Comparison of ENCODE assay signal across 3 cellular contexts in the genomic region with DNA sequence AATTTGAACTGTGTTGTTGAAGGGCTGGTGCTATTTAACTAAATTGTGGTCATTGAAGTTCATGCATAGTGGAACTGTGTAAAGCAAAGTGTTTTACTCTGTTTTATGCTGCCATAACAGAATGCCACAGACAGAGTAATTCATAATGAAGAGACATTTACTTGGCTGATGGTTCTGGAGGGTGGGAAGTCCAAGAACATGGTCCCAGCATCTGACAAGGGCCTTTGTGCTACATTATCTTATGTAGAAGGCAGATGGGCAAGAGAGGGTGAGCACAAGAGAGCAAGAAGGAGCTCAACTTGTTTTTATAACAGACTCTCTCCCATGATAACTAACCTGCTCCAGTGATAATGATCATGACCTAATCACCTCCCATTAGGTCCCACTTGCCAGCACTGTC.
TF ChIP-seq lines count a peak whose summit lies in the region.

No MANE protein-coding gene starts in this region.

TF ChIP-seq in A549, 52 proteins besides CTCF, POLR2A, EP300 and RAD21 (continued from another document):
- TF ChIP-seq, protein P1, sequence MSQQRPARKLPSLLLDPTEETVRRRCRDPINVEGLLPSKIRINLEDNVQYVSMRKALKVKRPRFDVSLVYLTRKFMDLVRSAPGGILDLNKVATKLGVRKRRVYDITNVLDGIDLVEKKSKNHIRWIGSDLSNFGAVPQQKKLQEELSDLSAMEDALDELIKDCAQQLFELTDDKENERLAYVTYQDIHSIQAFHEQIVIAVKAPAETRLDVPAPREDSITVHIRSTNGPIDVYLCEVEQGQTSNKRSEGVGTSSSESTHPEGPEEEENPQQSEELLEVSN (IDR thresholded peaks at IDR 0.05; ENCODE audit: borderline replicate concordance, low read depth): no peak
- no peak for TF ChIP-seq FOXS1 (CRISPR knock-in tag; IDR thresholded peaks at IDR 0.05)
- TF ChIP-seq, protein P2, sequence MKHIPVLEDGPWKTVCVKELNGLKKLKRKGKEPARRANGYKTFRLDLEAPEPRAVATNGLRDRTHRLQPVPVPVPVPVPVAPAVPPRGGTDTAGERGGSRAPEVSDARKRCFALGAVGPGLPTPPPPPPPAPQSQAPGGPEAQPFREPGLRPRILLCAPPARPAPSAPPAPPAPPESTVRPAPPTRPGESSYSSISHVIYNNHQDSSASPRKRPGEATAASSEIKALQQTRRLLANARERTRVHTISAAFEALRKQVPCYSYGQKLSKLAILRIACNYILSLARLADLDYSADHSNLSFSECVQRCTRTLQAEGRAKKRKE (CRISPR knock-in tag; IDR thresholded peaks at IDR 0.05; ENCODE audit: low read depth): no peak

TF ChIP-seq in HEK293, 187 proteins besides CTCF, POLR2A, EP300 and RAD21 (continued from another document):
- TF ChIP-seq, protein P3, sequence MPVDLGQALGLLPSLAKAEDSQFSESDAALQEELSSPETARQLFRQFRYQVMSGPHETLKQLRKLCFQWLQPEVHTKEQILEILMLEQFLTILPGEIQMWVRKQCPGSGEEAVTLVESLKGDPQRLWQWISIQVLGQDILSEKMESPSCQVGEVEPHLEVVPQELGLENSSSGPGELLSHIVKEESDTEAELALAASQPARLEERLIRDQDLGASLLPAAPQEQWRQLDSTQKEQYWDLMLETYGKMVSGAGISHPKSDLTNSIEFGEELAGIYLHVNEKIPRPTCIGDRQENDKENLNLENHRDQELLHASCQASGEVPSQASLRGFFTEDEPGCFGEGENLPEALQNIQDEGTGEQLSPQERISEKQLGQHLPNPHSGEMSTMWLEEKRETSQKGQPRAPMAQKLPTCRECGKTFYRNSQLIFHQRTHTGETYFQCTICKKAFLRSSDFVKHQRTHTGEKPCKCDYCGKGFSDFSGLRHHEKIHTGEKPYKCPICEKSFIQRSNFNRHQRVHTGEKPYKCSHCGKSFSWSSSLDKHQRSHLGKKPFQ (tag by site-specific recombination; IDR thresholded peaks at IDR 0.05): no peak
- TF ChIP-seq SETDB1 (IDR thresholded peaks at IDR 0.05; ENCODE audit: insufficient read length, low read length): peak; percentile 41
- no peak for TF ChIP-seq ZNF610 (tag by site-specific recombination; IDR thresholded peaks at IDR 0.05; ENCODE audit: borderline replicate concordance)

TF ChIP-seq in IMR-90, 13 proteins besides CTCF, POLR2A, EP300 and RAD21 (continued from another document):
- TF ChIP-seq MXI1 (IDR thresholded peaks at IDR 0.05; ENCODE audit: borderline replicate concordance, low read depth, low read length) (no peak), NFE2L2 (IDR thresholded peaks at IDR 0.05; ENCODE audit: low read depth, low read length) (no peak), RFX5 (IDR thresholded peaks at IDR 0.05; ENCODE audit: low read depth, low read length) (no peak), CHD1 (IDR thresholded peaks at IDR 0.05; ENCODE audit: low read depth, low read length) (no peak), FOS (IDR thresholded peaks at IDR 0.05; ENCODE audit: low read depth, low read length) (no peak)
- TF ChIP-seq, protein P4, sequence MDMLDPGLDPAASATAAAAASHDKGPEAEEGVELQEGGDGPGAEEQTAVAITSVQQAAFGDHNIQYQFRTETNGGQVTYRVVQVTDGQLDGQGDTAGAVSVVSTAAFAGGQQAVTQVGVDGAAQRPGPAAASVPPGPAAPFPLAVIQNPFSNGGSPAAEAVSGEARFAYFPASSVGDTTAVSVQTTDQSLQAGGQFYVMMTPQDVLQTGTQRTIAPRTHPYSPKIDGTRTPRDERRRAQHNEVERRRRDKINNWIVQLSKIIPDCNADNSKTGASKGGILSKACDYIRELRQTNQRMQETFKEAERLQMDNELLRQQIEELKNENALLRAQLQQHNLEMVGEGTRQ (IDR thresholded peaks at IDR 0.05; ENCODE audit: low read depth, low read length): no peak
